ENCODE assay signal across 25 cellular contexts in genomic region chr10:36181421-36181820, GRCh38.
DNase-seq lines count a peak whose midpoint lies in the region; ATAC-seq, FAIRE-seq and TF ChIP-seq lines count a peak whose summit lies in the region.
"Had no signal": no experiment of that assay in that cellular context is flagged by ENCODE, and none has a peak within 500 bp of the region (broad histone marks: within the 10 kb centered on the region; RNA-seq: fewer than 3 reads in every experiment).

No MANE protein-coding gene starts in this region.

- H3K9me3 ChIP-seq in pancreas (no peaks in the 10 kb centered on the region), lower lobe of right lung (no peaks in the 10 kb centered on the region), uterus (no peaks in the 10 kb centered on the region)
- H3K9me3 ChIP-seq: BE2C, esophagus muscularis mucosa, upper lobe of right lung had no signal

- 61 to 69% methylated on average over 1 of the region's 1 CpG for WGBS in pancreas, 2 donors

- TF ChIP-seq POLR2A in uterus (IDR thresholded peaks at IDR 0.05) = no peak

- no peak overlapping the region for H3K27ac Mint-ChIP-seq in activated CD4-positive, alpha-beta T cell treated with anti-CD3 and anti-CD28 coated beads, Interleukin-2, amount 10 ng/mL, durations not matched to agents 24 days and 14 days
- H3K27ac Mint-ChIP-seq: activated naive CD4-positive, alpha-beta T cell treated with anti-CD3 and anti-CD28 coated beads, Interleukin-2, amount 50 U/mL, for 24 hours; activated T-cell treated with anti-CD3 and anti-CD28 coated beads, Interleukin-2, amount 50 U/mL, for 24 hours; stimulated activated naive CD8-positive, alpha-beta T cell treated with anti-CD3 and anti-CD28 coated beads, Interleukin-15, Interleukin-2, amounts not matched to agents 100 ng/mL and 50 ng/mL, for 24 hours; T-helper 17 cell had no signal

- TF ChIP-seq CTCF in AG10803 (conservative IDR thresholded peaks at IDR 0.05; ENCODE audit: low read length) (no peak), fibroblast of villous mesenchyme (IDR thresholded peaks at IDR 0.05; ENCODE audit: insufficient read depth, low read depth, low read length) (no peak), pancreas (IDR thresholded peaks at IDR 0.05) (no peak), lower lobe of right lung (IDR thresholded peaks at IDR 0.05) (no peak), uterus (IDR thresholded peaks at IDR 0.05) (no peak)

- H3K36me3 Mint-ChIP-seq in activated CD4-positive, alpha-beta T cell treated with anti-CD3 and anti-CD28 coated beads, Interleukin-2, amount 10 ng/mL, durations not matched to agents 24 days and 14 days (ENCODE audit: low read depth) = no peaks in the 10 kb centered on the region
- H3K36me3 Mint-ChIP-seq: activated naive CD4-positive, alpha-beta T cell treated with anti-CD3 and anti-CD28 coated beads, Interleukin-2, amount 50 U/mL, for 24 hours had no signal

- H3K4me3 ChIP-seq in AG10803 (ENCODE audit: low read length) (no peak overlapping the region), fibroblast of villous mesenchyme (ENCODE audit: low read depth, low read length) (no peak overlapping the region), pancreas (no peak overlapping the region), lower lobe of right lung (no peak overlapping the region), uterus (no peak overlapping the region)
- H3K4me3 ChIP-seq: esophagus muscularis mucosa, upper lobe of right lung had no signal

- H3K4me1 Mint-ChIP-seq in activated CD4-positive, alpha-beta T cell treated with anti-CD3 and anti-CD28 coated beads, Interleukin-2, amount 10 ng/mL, durations not matched to agents 24 days and 14 days = no peaks in the 10 kb centered on the region
- H3K4me1 Mint-ChIP-seq: activated naive CD4-positive, alpha-beta T cell treated with anti-CD3 and anti-CD28 coated beads, Interleukin-2, amount 50 U/mL, for 24 hours; T-helper 17 cell had no signal

- peaks cover 3% of the 10 kb centered on the region for H3K9me3 Mint-ChIP-seq in activated CD4-positive, alpha-beta T cell treated with anti-CD3 and anti-CD28 coated beads, Interleukin-2, amount 10 ng/mL, durations not matched to agents 24 days and 14 days
- H3K9me3 Mint-ChIP-seq: stimulated activated naive CD8-positive, alpha-beta T cell treated with anti-CD3 and anti-CD28 coated beads, Interleukin-15, Interleukin-2, amounts not matched to agents 100 ng/mL and 50 ng/mL, for 24 hours had no signal

- DNase-seq in AG10803 (ENCODE audit: low read depth) = peak; percentile 77
- peak; percentile 66 for DNase-seq in fibroblast of villous mesenchyme (ENCODE audit: low read depth)
- DNase-seq in pancreas = no peak
- no peak for DNase-seq in NCI-H2029 (lab: John Stamatoyannopoulos, UW)
- DNase-seq in lower lobe of right lung = no peak
- DNase-seq in activated CD4-positive, alpha-beta T cell treated with anti-CD3 and anti-CD28 coated beads, Interleukin-2, amount 10 ng/mL, durations not matched to agents 24 days and 14 days = no peak
- no peak for DNase-seq in uterus
- DNase-seq: activated CD4-positive, alpha-beta T cell treated with anti-CD3 and anti-CD28 coated beads, Interleukin-2, amount 50 U/mL, for 4 hours; activated T-cell treated with anti-CD3 and anti-CD28 coated beads, Interleukin-2, amount 50 U/mL, for 24 hours; BE2C; Calu3; KG1; NCI-H1048; NCI-H526; SHP77; stimulated activated CD4-positive, alpha-beta T cell treated with anti-CD3 and anti-CD28 coated beads, Interleukin-2, amount 100 ng/mL, for 24 hours; T-helper 17 cell; upper lobe of right lung had no signal

- no peak overlapping the region for H3K4me3 Mint-ChIP-seq in activated CD4-positive, alpha-beta T cell treated with anti-CD3 and anti-CD28 coated beads, Interleukin-2, amount 10 ng/mL, durations not matched to agents 24 days and 14 days
- H3K4me3 Mint-ChIP-seq: activated naive CD4-positive, alpha-beta T cell treated with anti-CD3 and anti-CD28 coated beads, Interleukin-2, amount 50 U/mL, for 24 hours; activated T-cell treated with anti-CD3 and anti-CD28 coated beads, Interleukin-2, amount 50 U/mL, for 24 hours; stimulated activated naive CD8-positive, alpha-beta T cell treated with anti-CD3 and anti-CD28 coated beads, Interleukin-15, Interleukin-2, amounts not matched to agents 100 ng/mL and 50 ng/mL, for 24 hours; T-helper 17 cell had no signal

- H3K4me1 ChIP-seq in pancreas (no peaks in the 10 kb centered on the region), lower lobe of right lung (peaks cover 13% of the 10 kb centered on the region), uterus (peaks cover 4% of the 10 kb centered on the region in 2 donors)
- H3K4me1 ChIP-seq: BE2C, esophagus muscularis mucosa, upper lobe of right lung had no signal

- ATAC-seq in SK-N-SH treated with all-trans-retinoic acid at 6 μM for 48 hours (peak; percentile 44; the same call in 2 of the 3 replicates), pancreas (peak in 3 of 4 donors; percentile 23 to 35 (median 26)), lower lobe of right lung (no peak)
- ATAC-seq: T-helper 17 cell, upper lobe of right lung had no signal

- intact Hi-C loops in pancreas (cut with DNase I) = no loop called here
- intact Hi-C loops in lower lobe of right lung (cut with DNase I) = no loop called here
- intact Hi-C loops in activated CD4-positive, alpha-beta T cell treated with anti-CD3 and anti-CD28 coated beads, Interleukin-2, amount 10 ng/mL, durations not matched to agents 24 days and 14 days (cut with micrococcal nuclease) = no loop called here
- intact Hi-C loops in uterus (cut with DNase I; ENCODE audit: low total_unique reads) = no loop called here

- no peak for FAIRE-seq in pancreas (lab: Jason Lieb, UNC)
- FAIRE-seq: GM12891, islet of Langerhans had no signal

- H3K27me3 ChIP-seq in pancreas (no peaks in the 10 kb centered on the region), lower lobe of right lung (ENCODE audit: low read depth) (no peaks in the 10 kb centered on the region), uterus (no peaks in the 10 kb centered on the region)
- H3K27me3 ChIP-seq: BE2C, esophagus muscularis mucosa, upper lobe of right lung had no signal

- H3K27me3 Mint-ChIP-seq in activated CD4-positive, alpha-beta T cell treated with anti-CD3 and anti-CD28 coated beads, Interleukin-2, amount 10 ng/mL, durations not matched to agents 24 days and 14 days = no peaks in the 10 kb centered on the region
- H3K27me3 Mint-ChIP-seq: activated naive CD4-positive, alpha-beta T cell treated with anti-CD3 and anti-CD28 coated beads, Interleukin-2, amount 50 U/mL, for 24 hours; activated T-cell treated with anti-CD3 and anti-CD28 coated beads, Interleukin-2, amount 50 U/mL, for 24 hours; stimulated activated naive CD8-positive, alpha-beta T cell treated with anti-CD3 and anti-CD28 coated beads, Interleukin-15, Interleukin-2, amounts not matched to agents 100 ng/mL and 50 ng/mL, for 24 hours; T-helper 17 cell had no signal

- no peak overlapping the region for H3K27ac ChIP-seq in pancreas
- no peak overlapping the region for H3K27ac ChIP-seq in lower lobe of right lung
- H3K27ac ChIP-seq in uterus = no peak overlapping the region
- H3K27ac ChIP-seq: esophagus muscularis mucosa, upper lobe of right lung, VCaP had no signal

- H3K36me3 ChIP-seq in pancreas = no peaks in the 10 kb centered on the region
- no peaks in the 10 kb centered on the region for H3K36me3 ChIP-seq in lower lobe of right lung
- H3K36me3 ChIP-seq in uterus = no peaks in the 10 kb centered on the region
- H3K36me3 ChIP-seq: BE2C, esophagus muscularis mucosa, upper lobe of right lung had no signal

TF ChIP-seq in SK-N-SH treated with all-trans-retinoic acid at 6 μM for 48 hours, 23 proteins besides CTCF, POLR2A, EP300 and RAD21 (continues in another document):
- TF ChIP-seq POU6F1 (CRISPR knock-in tag; IDR thresholded peaks at IDR 0.05; ENCODE audit: borderline replicate concordance, low read depth) (no peak), CSRNP3 (CRISPR knock-in tag; IDR thresholded peaks at IDR 0.05) (no peak)

Comparison
In these comparisons a context has a peak if more than half of its experiments do, and no peak if none do; other contexts are left out.
1. DNase-seq: peak in AG10803 (single experiment) and fibroblast of villous mesenchyme (single experiment); none in pancreas (0 of 6), NCI-H2029 (single experiment), lower lobe of right lung (single experiment), activated CD4-positive, alpha-beta T cell treated with anti-CD3 and anti-CD28 coated beads, Interleukin-2, amount 10 ng/mL, durations not matched to agents 24 days and 14 days (single experiment) and uterus (0 of 2).
2. ATAC-seq: peak in SK-N-SH treated with all-trans-retinoic acid at 6 μM for 48 hours (single experiment) and pancreas (3 of 4); none in lower lobe of right lung (0 of 2).